In genomic region chr14:103549361-103550311, GRCh38 we compare ENCODE assay signal across 11 cellular contexts. TPM values are rescaled to one million over a fixed set of nuclear protein-coding genes. Genes with fewer than 3 reads are reported as not detected.
DNase-seq lines count a peak whose midpoint lies in the region; ATAC-seq and TF ChIP-seq lines count a peak whose summit lies in the region.
"Had no signal": no experiment of that assay in that cellular context is flagged by ENCODE, and none has a peak within 500 bp of the region (broad histone marks: within the 10 kb centered on the region; RNA-seq: fewer than 3 reads in every experiment).

No MANE protein-coding gene starts in this region.

- no peak overlapping the region for H3K4me3 Mint-ChIP-seq in chondrocyte (ENCODE audit: unreplicated experiment)
- no peak overlapping the region for H3K4me3 Mint-ChIP-seq in stimulated activated effector memory CD8-positive, alpha-beta T cell treated with anti-CD3 and anti-CD28 coated beads, Interleukin-12 subunit alpha, Interleukin-12 subunit beta, amount 100 ng/mL, for 72 hours

- H3K36me3 Mint-ChIP-seq in chondrocyte (ENCODE audit: low read depth), result no peaks in the 10 kb centered on the region
- H3K36me3 Mint-ChIP-seq in stimulated activated effector memory CD8-positive, alpha-beta T cell treated with anti-CD3 and anti-CD28 coated beads, Interleukin-12 subunit alpha, Interleukin-12 subunit beta, amount 100 ng/mL, for 72 hours, result peaks cover under 1% of the 10 kb centered on the region

- no peaks in the 10 kb centered on the region for H3K27me3 Mint-ChIP-seq in chondrocyte (ENCODE audit: low read depth)

- no peaks in the 10 kb centered on the region for H3K27me3 ChIP-seq in HAP-1 (ENCODE audit: low read depth)

- H3K9me3 ChIP-seq in HAP-1, result no peaks in the 10 kb centered on the region

- in situ Hi-C loops in HAP-1 (cut with MboI; ENCODE audit: low sequenced_read_pairs), result no loop called here

- DNase-seq in HuH-7.5 (ENCODE audit: low spot score) (peak; percentile 59), chondrocyte (ENCODE audit: low spot score) (peak; percentile 83), left lobe of liver (ENCODE audit: low spot score) (no peak), HAP-1 (ENCODE audit: low spot score in 2 of 2) (no peak), DMS53 treated with DMSO at 0.1 percent for 48 hours (lab: John Stamatoyannopoulos, UW; ENCODE audit: unreplicated experiment) (no peak)
- no peak for DNase-seq in stimulated activated effector memory CD8-positive, alpha-beta T cell treated with anti-CD3 and anti-CD28 coated beads, Interleukin-12 subunit alpha, Interleukin-12 subunit beta, amount 100 ng/mL, for 72 hours (ENCODE audit: low spot score in 2 of 2)
- DNase-seq: activated naive CD4-positive, alpha-beta T cell; DMS153; MV-4-11 had no signal

- no peaks in the 10 kb centered on the region for H3K9me3 Mint-ChIP-seq in chondrocyte (ENCODE audit: low read depth)
- H3K9me3 Mint-ChIP-seq in stimulated activated effector memory CD8-positive, alpha-beta T cell treated with anti-CD3 and anti-CD28 coated beads, Interleukin-12 subunit alpha, Interleukin-12 subunit beta, amount 100 ng/mL, for 72 hours, result no peaks in the 10 kb centered on the region

- H3K36me3 ChIP-seq in HAP-1 (replicated peaks), result no peaks in the 10 kb centered on the region

- no peak for TF ChIP-seq CTCF in chondrocyte (IDR thresholded peaks at IDR 0.05)

- H3K4me1 Mint-ChIP-seq in chondrocyte (ENCODE audit: low read depth), result peaks cover 25% of the 10 kb centered on the region
- peaks cover 14% of the 10 kb centered on the region for H3K4me1 Mint-ChIP-seq in stimulated activated effector memory CD8-positive, alpha-beta T cell treated with anti-CD3 and anti-CD28 coated beads, Interleukin-12 subunit alpha, Interleukin-12 subunit beta, amount 100 ng/mL, for 72 hours

- H3K4me3 ChIP-seq in HAP-1, result no peak overlapping the region

- H3K27ac Mint-ChIP-seq in chondrocyte (ENCODE audit: unreplicated experiment), result no peak overlapping the region
- H3K27ac Mint-ChIP-seq in stimulated activated effector memory CD8-positive, alpha-beta T cell treated with anti-CD3 and anti-CD28 coated beads, Interleukin-12 subunit alpha, Interleukin-12 subunit beta, amount 100 ng/mL, for 72 hours, result peak overlapping the region; percentile 61

- H3K4me1 ChIP-seq in HAP-1, result no peaks in the 10 kb centered on the region

- ATAC-seq in left lobe of liver (peak; percentile 38), HG03196 (IDR thresholded peaks at IDR 0.05; ENCODE audit: unreplicated experiment) (no peak), esophagus mucosa (no peak)
- ATAC-seq in stimulated activated effector memory CD8-positive, alpha-beta T cell treated with anti-CD3 and anti-CD28 coated beads, Interleukin-12 subunit alpha, Interleukin-12 subunit beta, amount 100 ng/mL, for 72 hours, result no peak

RNA-seq across cellular contexts. Expression of gene BAG5, which starts 12.8 kb away (rescaled TPM):
- total RNA-seq in chondrocyte (22.6 to 25.7 TPM (median 23.2 TPM) in 3 replicates), left lobe of liver (7.5 TPM), esophagus mucosa (23.6 TPM)

RNA-seq across cellular contexts. Expression of gene COA8, which starts 13.1 kb away (rescaled TPM):
- total RNA-seq in chondrocyte (39.1 to 51.9 TPM (median 50.7 TPM) in 3 replicates), left lobe of liver (17.1 TPM), esophagus mucosa (30.3 TPM)

RNA-seq across cellular contexts. Expression of gene TRMT61A, which starts 20.6 kb away (rescaled TPM):
- total RNA-seq in chondrocyte (9.9 to 10.3 TPM (median 10.0 TPM) in 3 replicates), left lobe of liver (6.0 TPM), esophagus mucosa (6.1 TPM)

RNA-seq across cellular contexts. Expression of gene CKB, which starts 27.0 kb away (rescaled TPM):
- 81.0 to 141 TPM (median 139 TPM) in 3 replicates for total RNA-seq in chondrocyte
- total RNA-seq in left lobe of liver, result 10.2 TPM
- 17.8 TPM for total RNA-seq in esophagus mucosa

Comparison
In these comparisons a context has a peak if more than half of its experiments do, and no peak if none do; other contexts are left out.
1. DNase-seq: peak in HuH-7.5 (single experiment) and chondrocyte (single experiment); none in left lobe of liver (single experiment), stimulated activated effector memory CD8-positive, alpha-beta T cell treated with anti-CD3 and anti-CD28 coated beads, Interleukin-12 subunit alpha, Interleukin-12 subunit beta, amount 100 ng/mL, for 72 hours (0 of 2), HAP-1 (0 of 2) and DMS53 treated with DMSO at 0.1 percent for 48 hours (single experiment).